In the genomic region with DNA sequence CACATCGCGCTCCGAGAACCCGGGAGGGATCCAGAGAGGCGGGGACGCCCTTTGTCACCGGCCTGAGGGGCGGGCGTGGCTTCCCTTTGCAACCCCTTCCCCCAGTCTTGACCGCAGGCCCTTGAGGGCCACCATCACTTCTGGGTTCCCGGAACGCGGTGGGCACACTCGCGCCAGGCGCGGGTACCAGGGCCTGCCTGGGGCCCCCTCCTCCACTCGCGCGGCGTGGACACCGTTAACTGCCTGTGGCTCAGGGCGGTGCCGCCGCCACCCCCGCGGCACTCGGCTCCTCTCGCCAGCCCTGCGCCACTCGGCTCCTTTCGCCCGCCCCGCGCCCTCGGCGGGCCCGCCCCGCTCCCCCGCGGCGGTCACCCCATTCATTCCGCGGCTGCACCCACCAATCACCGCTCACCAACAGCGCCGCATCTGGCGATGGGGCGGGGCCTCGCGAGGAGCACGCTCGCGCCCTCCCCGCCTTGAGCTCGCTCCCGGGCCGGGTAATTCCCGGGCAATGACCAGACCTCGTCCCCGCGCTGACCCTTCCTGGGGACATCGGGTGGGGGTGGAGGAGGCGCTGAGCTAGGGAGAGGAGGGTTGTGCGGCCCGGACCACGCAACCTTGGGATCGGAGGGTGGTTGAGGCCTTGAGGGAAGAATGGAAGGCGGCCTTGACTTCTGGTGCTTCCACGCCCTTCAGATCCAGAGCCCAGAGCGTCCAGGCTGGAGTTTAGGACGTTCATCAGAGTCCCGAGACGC, we compare ENCODE assay signal across 1 cellular context.
TF ChIP-seq lines count a peak whose summit lies in the region.

No MANE protein-coding gene starts in this region.

TF ChIP-seq in K562, 482 proteins besides CTCF, POLR2A, EP300 and RAD21 (continued from another document and continues in another):
- TF ChIP-seq, protein P1, sequence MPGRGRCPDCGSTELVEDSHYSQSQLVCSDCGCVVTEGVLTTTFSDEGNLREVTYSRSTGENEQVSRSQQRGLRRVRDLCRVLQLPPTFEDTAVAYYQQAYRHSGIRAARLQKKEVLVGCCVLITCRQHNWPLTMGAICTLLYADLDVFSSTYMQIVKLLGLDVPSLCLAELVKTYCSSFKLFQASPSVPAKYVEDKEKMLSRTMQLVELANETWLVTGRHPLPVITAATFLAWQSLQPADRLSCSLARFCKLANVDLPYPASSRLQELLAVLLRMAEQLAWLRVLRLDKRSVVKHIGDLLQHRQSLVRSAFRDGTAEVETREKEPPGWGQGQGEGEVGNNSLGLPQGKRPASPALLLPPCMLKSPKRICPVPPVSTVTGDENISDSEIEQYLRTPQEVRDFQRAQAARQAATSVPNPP (IDR thresholded peaks at IDR 0.05; ENCODE audit: borderline replicate concordance, insufficient read depth, insufficient read length), result no peak
- TF ChIP-seq, protein P2, sequence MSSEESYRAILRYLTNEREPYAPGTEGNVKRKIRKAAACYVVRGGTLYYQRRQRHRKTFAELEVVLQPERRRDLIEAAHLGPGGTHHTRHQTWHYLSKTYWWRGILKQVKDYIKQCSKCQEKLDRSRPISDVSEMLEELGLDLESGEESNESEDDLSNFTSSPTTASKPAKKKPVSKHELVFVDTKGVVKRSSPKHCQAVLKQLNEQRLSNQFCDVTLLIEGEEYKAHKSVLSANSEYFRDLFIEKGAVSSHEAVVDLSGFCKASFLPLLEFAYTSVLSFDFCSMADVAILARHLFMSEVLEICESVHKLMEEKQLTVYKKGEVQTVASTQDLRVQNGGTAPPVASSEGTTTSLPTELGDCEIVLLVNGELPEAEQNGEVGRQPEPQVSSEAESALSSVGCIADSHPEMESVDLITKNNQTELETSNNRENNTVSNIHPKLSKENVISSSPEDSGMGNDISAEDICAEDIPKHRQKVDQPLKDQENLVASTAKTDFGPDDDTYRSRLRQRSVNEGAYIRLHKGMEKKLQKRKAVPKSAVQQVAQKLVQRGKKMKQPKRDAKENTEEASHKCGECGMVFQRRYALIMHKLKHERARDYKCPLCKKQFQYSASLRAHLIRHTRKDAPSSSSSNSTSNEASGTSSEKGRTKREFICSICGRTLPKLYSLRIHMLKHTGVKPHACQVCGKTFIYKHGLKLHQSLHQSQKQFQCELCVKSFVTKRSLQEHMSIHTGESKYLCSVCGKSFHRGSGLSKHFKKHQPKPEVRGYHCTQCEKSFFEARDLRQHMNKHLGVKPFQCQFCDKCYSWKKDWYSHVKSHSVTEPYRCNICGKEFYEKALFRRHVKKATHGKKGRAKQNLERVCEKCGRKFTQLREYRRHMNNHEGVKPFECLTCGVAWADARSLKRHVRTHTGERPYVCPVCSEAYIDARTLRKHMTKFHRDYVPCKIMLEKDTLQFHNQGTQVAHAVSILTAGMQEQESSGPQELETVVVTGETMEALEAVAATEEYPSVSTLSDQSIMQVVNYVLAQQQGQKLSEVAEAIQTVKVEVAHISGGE (CRISPR knock-in tag; IDR thresholded peaks at IDR 0.05), result peak in 1 of 3 experiments; percentile 75; a peak in 1 of 6 replicates
- TF ChIP-seq, protein P3, sequence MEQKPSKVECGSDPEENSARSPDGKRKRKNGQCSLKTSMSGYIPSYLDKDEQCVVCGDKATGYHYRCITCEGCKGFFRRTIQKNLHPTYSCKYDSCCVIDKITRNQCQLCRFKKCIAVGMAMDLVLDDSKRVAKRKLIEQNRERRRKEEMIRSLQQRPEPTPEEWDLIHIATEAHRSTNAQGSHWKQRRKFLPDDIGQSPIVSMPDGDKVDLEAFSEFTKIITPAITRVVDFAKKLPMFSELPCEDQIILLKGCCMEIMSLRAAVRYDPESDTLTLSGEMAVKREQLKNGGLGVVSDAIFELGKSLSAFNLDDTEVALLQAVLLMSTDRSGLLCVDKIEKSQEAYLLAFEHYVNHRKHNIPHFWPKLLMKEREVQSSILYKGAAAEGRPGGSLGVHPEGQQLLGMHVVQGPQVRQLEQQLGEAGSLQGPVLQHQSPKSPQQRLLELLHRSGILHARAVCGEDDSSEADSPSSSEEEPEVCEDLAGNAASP (IDR thresholded peaks at IDR 0.05), result peak; percentile 100
- TF ChIP-seq, protein P4, sequence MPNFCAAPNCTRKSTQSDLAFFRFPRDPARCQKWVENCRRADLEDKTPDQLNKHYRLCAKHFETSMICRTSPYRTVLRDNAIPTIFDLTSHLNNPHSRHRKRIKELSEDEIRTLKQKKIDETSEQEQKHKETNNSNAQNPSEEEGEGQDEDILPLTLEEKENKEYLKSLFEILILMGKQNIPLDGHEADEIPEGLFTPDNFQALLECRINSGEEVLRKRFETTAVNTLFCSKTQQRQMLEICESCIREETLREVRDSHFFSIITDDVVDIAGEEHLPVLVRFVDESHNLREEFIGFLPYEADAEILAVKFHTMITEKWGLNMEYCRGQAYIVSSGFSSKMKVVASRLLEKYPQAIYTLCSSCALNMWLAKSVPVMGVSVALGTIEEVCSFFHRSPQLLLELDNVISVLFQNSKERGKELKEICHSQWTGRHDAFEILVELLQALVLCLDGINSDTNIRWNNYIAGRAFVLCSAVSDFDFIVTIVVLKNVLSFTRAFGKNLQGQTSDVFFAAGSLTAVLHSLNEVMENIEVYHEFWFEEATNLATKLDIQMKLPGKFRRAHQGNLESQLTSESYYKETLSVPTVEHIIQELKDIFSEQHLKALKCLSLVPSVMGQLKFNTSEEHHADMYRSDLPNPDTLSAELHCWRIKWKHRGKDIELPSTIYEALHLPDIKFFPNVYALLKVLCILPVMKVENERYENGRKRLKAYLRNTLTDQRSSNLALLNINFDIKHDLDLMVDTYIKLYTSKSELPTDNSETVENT (CRISPR knock-in tag; IDR thresholded peaks at IDR 0.05), result peak; percentile 94
- TF ChIP-seq, protein P5, sequence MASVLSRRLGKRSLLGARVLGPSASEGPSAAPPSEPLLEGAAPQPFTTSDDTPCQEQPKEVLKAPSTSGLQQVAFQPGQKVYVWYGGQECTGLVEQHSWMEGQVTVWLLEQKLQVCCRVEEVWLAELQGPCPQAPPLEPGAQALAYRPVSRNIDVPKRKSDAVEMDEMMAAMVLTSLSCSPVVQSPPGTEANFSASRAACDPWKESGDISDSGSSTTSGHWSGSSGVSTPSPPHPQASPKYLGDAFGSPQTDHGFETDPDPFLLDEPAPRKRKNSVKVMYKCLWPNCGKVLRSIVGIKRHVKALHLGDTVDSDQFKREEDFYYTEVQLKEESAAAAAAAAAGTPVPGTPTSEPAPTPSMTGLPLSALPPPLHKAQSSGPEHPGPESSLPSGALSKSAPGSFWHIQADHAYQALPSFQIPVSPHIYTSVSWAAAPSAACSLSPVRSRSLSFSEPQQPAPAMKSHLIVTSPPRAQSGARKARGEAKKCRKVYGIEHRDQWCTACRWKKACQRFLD (CRISPR knock-in tag; IDR thresholded peaks at IDR 0.05), result peak; percentile 19
- peak; percentile 43 for TF ChIP-seq TBP (optimal IDR thresholded peaks at IDR 0.05; ENCODE audit: low read depth, low read length)
- TF ChIP-seq, protein P6, sequence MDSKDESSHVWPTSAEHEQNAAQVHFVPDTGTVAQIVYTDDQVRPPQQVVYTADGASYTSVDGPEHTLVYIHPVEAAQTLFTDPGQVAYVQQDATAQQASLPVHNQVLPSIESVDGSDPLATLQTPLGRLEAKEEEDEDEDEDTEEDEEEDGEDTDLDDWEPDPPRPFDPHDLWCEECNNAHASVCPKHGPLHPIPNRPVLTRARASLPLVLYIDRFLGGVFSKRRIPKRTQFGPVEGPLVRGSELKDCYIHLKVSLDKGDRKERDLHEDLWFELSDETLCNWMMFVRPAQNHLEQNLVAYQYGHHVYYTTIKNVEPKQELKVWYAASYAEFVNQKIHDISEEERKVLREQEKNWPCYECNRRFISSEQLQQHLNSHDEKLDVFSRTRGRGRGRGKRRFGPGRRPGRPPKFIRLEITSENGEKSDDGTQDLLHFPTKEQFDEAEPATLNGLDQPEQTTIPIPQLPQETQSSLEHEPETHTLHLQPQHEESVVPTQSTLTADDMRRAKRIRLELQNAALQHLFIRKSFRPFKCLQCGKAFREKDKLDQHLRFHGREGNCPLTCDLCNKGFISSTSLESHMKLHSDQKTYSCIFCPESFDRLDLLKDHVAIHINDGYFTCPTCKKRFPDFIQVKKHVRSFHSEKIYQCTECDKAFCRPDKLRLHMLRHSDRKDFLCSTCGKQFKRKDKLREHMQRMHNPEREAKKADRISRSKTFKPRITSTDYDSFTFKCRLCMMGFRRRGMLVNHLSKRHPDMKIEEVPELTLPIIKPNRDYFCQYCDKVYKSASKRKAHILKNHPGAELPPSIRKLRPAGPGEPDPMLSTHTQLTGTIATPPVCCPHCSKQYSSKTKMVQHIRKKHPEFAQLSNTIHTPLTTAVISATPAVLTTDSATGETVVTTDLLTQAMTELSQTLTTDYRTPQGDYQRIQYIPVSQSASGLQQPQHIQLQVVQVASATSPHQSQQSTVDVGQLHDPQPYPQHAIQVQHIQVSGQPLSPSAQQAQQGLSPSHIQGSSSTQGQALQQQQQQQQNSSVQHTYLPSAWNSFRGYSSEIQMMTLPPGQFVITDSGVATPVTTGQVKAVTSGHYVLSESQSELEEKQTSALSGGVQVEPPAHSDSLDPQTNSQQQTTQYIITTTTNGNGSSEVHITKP (IDR thresholded peaks at IDR 0.05; ENCODE audit: partially characterized antibody), result peak; percentile 92
- no peak for TF ChIP-seq SNRNP70 (optimal IDR thresholded peaks at IDR 0.05; ENCODE audit: low read depth, low read length)
- TF ChIP-seq MBD2 (IDR thresholded peaks at IDR 0.05; ENCODE audit: borderline replicate concordance, low read depth), result peak; percentile 65
- TF ChIP-seq, protein P7, sequence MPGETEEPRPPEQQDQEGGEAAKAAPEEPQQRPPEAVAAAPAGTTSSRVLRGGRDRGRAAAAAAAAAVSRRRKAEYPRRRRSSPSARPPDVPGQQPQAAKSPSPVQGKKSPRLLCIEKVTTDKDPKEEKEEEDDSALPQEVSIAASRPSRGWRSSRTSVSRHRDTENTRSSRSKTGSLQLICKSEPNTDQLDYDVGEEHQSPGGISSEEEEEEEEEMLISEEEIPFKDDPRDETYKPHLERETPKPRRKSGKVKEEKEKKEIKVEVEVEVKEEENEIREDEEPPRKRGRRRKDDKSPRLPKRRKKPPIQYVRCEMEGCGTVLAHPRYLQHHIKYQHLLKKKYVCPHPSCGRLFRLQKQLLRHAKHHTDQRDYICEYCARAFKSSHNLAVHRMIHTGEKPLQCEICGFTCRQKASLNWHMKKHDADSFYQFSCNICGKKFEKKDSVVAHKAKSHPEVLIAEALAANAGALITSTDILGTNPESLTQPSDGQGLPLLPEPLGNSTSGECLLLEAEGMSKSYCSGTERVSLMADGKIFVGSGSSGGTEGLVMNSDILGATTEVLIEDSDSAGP (CRISPR knock-in tag; IDR thresholded peaks at IDR 0.05), result no peak
- TF ChIP-seq, protein P8, sequence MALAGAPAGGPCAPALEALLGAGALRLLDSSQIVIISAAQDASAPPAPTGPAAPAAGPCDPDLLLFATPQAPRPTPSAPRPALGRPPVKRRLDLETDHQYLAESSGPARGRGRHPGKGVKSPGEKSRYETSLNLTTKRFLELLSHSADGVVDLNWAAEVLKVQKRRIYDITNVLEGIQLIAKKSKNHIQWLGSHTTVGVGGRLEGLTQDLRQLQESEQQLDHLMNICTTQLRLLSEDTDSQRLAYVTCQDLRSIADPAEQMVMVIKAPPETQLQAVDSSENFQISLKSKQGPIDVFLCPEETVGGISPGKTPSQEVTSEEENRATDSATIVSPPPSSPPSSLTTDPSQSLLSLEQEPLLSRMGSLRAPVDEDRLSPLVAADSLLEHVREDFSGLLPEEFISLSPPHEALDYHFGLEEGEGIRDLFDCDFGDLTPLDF (CRISPR knock-in tag; IDR thresholded peaks at IDR 0.05), result peak; percentile 39
- no peak for TF ChIP-seq ZNF561 (CRISPR knock-in tag; conservative IDR thresholded peaks at IDR 0.05)
- peak; percentile 97 for TF ChIP-seq NEUROD1 (IDR thresholded peaks at IDR 0.05; ENCODE audit: borderline replicate concordance, low read depth, low read length, partially characterized antibody)
- peak; percentile 57; the same call in 1 of the 2 replicates for TF ChIP-seq SMARCA4 (IDR thresholded peaks at IDR 0.05)
- peak; percentile 69 for TF ChIP-seq MTA1 (IDR thresholded peaks at IDR 0.05; ENCODE audit: borderline replicate concordance)
- TF ChIP-seq HDAC3 (IDR thresholded peaks at IDR 0.05; ENCODE audit: borderline replicate concordance, partially characterized antibody), result peak; percentile 78
- no peak for TF ChIP-seq NFYB (IDR thresholded peaks at IDR 0.05; ENCODE audit: extremely low read depth, insufficient read length)
- peak; percentile 33; the same call in 1 of the 2 replicates for TF ChIP-seq CHCHD3 (CRISPR knock-in tag; IDR thresholded peaks at IDR 0.05)
- peak; percentile 51 for TF ChIP-seq POLR2B (IDR thresholded peaks at IDR 0.05; ENCODE audit: low read depth, partially characterized antibody)
- TF ChIP-seq ZNF41 (CRISPR knock-in tag; conservative IDR thresholded peaks at IDR 0.05), result peak; percentile 41; the same call in 1 of the 2 replicates
- TF ChIP-seq CBX1 (IDR thresholded peaks at IDR 0.05; ENCODE audit: low read depth), result peak; percentile 77; the same call in 1 of the 2 replicates
- TF ChIP-seq KDM5B (IDR thresholded peaks at IDR 0.05; ENCODE audit: insufficient replicate concordance, low read depth, low read length), result peak; percentile 72
- TF ChIP-seq, protein P9, sequence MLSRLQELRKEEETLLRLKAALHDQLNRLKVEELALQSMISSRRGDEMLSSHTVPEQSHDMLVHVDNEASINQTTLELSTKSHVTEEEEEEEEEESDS (CRISPR knock-in tag; IDR thresholded peaks at IDR 0.05), result no peak
- peak; percentile 27; the same call in 1 of the 2 replicates for TF ChIP-seq CEBPG (CRISPR knock-in tag; IDR thresholded peaks at IDR 0.05)
- 0 out of 4 replicates have a peak, but pooled peaks of 1 of the 2 experiments have one; percentile 4 for TF ChIP-seq CEBPG (tag; conservative IDR thresholded peaks at IDR 0.05 in 1 of 2, IDR thresholded peaks at IDR 0.05 in 1 of 2)
- peak; percentile 27 for TF ChIP-seq HNRNPLL (IDR thresholded peaks at IDR 0.05; ENCODE audit: low read depth, low read length, poor library complexity, severe bottlenecking)
- peak; percentile 71; a peak in 3 of 4 replicates for TF ChIP-seq ARNT (IDR thresholded peaks at IDR 0.05)
- TF ChIP-seq TAF9B (IDR thresholded peaks at IDR 0.05; ENCODE audit: partially characterized antibody), result peak; percentile 67
- no peak for TF ChIP-seq SRSF1 (IDR thresholded peaks at IDR 0.05; ENCODE audit: low read depth, low read length)
- no peak for TF ChIP-seq ZNF57 (CRISPR knock-in tag; IDR thresholded peaks at IDR 0.05)
- 0 out of 2 replicates have a peak, but pooled peaks have one; percentile 9 for TF ChIP-seq ZC3H11A (IDR thresholded peaks at IDR 0.05; ENCODE audit: low read depth, low read length)
- TF ChIP-seq NONO (IDR thresholded peaks at IDR 0.05; ENCODE audit: low read depth in 2 of 2, low read length in 1 of 2), result peak in 1 of 2 experiments; percentile 50; a peak in 2 of 4 replicates
- TF ChIP-seq, protein P10, sequence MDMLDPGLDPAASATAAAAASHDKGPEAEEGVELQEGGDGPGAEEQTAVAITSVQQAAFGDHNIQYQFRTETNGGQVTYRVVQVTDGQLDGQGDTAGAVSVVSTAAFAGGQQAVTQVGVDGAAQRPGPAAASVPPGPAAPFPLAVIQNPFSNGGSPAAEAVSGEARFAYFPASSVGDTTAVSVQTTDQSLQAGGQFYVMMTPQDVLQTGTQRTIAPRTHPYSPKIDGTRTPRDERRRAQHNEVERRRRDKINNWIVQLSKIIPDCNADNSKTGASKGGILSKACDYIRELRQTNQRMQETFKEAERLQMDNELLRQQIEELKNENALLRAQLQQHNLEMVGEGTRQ (CRISPR knock-in tag; IDR thresholded peaks at IDR 0.05), result no peak
- TF ChIP-seq ZNF197 (CRISPR knock-in tag; IDR thresholded peaks at IDR 0.05; ENCODE audit: low read depth), result peak; percentile 70; the same call in 1 of the 2 replicates
- TF ChIP-seq BCL6 (CRISPR knock-in tag; IDR thresholded peaks at IDR 0.05), result no peak
- TF ChIP-seq SMARCB1 (IDR thresholded peaks at IDR 0.05; ENCODE audit: insufficient read length, low read depth), result no peak
- TF ChIP-seq TEAD4 (IDR thresholded peaks at IDR 0.05; ENCODE audit: low read length), result peak; percentile 14
- TF ChIP-seq TEAD4 (CRISPR knock-in tag; IDR thresholded peaks at IDR 0.05; ENCODE audit: borderline replicate concordance), result no peak
- TF ChIP-seq ZKSCAN3 (CRISPR knock-in tag; IDR thresholded peaks at IDR 0.05), result no peak
